Comparison of ENCODE assay signal across 9 cellular contexts in genomic region chr6:112781236-112781635, GRCh38.
A peak's percentile ranks its signal among the peaks of the same experiment; 100 is the strongest.
DNase-seq lines count a peak whose midpoint lies in the region; ATAC-seq lines count a peak whose summit lies in the region.
"Had no signal": no experiment of that assay in that cellular context is flagged by ENCODE, and none has a peak within 500 bp of the region (broad histone marks: within the 10 kb centered on the region; RNA-seq: fewer than 3 reads in every experiment).

No MANE protein-coding gene starts in this region.

- 0% methylated on average over 1 of the region's 2 CpGs for WGBS in mesenchymal stem cell

- no peak overlapping the region for H3K23ac ChIP-seq in mesenchymal stem cell (ENCODE audit: low read length in 2 of 2)

- no peaks in the 10 kb centered on the region for H3K36me3 ChIP-seq in mesenchymal stem cell (ENCODE audit: control insufficient read depth in 1 of 2, insufficient read depth in 2 of 2, low read depth in 1 of 2, low read length in 2 of 2)
- H3K36me3 ChIP-seq: thoracic aorta had no signal

- H3K4ac ChIP-seq in mesenchymal stem cell (ENCODE audit: low read depth in 1 of 2, low read length in 2 of 2), result no peak overlapping the region

- no peak overlapping the region for H2BK15ac ChIP-seq in mesenchymal stem cell (ENCODE audit: low read depth, poor library complexity, severe bottlenecking)

- no peak overlapping the region for H3K18ac ChIP-seq in mesenchymal stem cell (ENCODE audit: low read depth in 1 of 2, low read length in 2 of 2)

- no peak overlapping the region for H4K91ac ChIP-seq in mesenchymal stem cell (ENCODE audit: low read length)

- no peak overlapping the region for H2BK5ac ChIP-seq in mesenchymal stem cell (ENCODE audit: low read depth, low read length, poor library complexity, severe bottlenecking)

- H3K4me3 ChIP-seq in mesenchymal stem cell (ENCODE audit: insufficient read depth in 1 of 2, low read depth in 1 of 2, low read length in 2 of 2), result no peak overlapping the region
- H3K4me3 ChIP-seq: thoracic aorta had no signal

- H3K79me1 ChIP-seq in mesenchymal stem cell (replicated peaks; ENCODE audit: low read length, poor library complexity, severe bottlenecking), result no peaks in the 10 kb centered on the region

- H4K8ac ChIP-seq in mesenchymal stem cell (ENCODE audit: low read length), result no peak overlapping the region

- no peak overlapping the region for H2AFZ ChIP-seq in mesenchymal stem cell (ENCODE audit: low read depth, low read length)

- H3K9ac ChIP-seq in mesenchymal stem cell (ENCODE audit: low read length), result no peak overlapping the region

- H3K27ac ChIP-seq in mesenchymal stem cell (ENCODE audit: low read length, poor library complexity, severe bottlenecking), result no peak overlapping the region
- H3K27ac ChIP-seq: thoracic aorta had no signal

- no peaks in the 10 kb centered on the region for H3K4me1 ChIP-seq in mesenchymal stem cell (ENCODE audit: control insufficient read depth, insufficient read depth, low read depth, low read length)

- no peaks in the 10 kb centered on the region for H3K27me3 ChIP-seq in mesenchymal stem cell (ENCODE audit: control insufficient read depth in 1 of 2, insufficient read depth in 1 of 2, low read length in 2 of 2)

- no peaks in the 10 kb centered on the region for H3K9me3 ChIP-seq in mesenchymal stem cell (ENCODE audit: control insufficient read depth, low read length)
- H3K9me3 ChIP-seq: thoracic aorta had no signal

- no peak overlapping the region for H2BK120ac ChIP-seq in mesenchymal stem cell (ENCODE audit: low read depth, low read length)

- H3K4me2 ChIP-seq in mesenchymal stem cell (ENCODE audit: low read length, poor library complexity, severe bottlenecking), result no peak overlapping the region

- H2BK12ac ChIP-seq in mesenchymal stem cell (ENCODE audit: low read length in 2 of 2), result no peak overlapping the region

- ATAC-seq in HG03442 (IDR thresholded peaks at IDR 0.05; ENCODE audit: unreplicated experiment) (no peak), GM21381 (IDR thresholded peaks at IDR 0.05; ENCODE audit: unreplicated experiment) (no peak)

- DNase-seq in COLO829 (ENCODE audit: low spot score), result peak; percentile 27
- DNase-seq in NCI-H226, result peak; percentile 16
- DNase-seq in dermis blood vessel endothelial cell, result peak; percentile 73
- DNase-seq in mesenchymal stem cell, result peak; percentile 55
- DNase-seq in activated gamma-delta T cell treated with Interleukin-2 at 50 U/mL for 16 hours, result no peak
- no peak for DNase-seq in GOT3 (lab: John Stamatoyannopoulos, UW)

- H2AK5ac ChIP-seq in mesenchymal stem cell (ENCODE audit: low read length, severe bottlenecking), result no peak overlapping the region

- no peak overlapping the region for H3K14ac ChIP-seq in mesenchymal stem cell (ENCODE audit: low read length in 2 of 2)

Comparison
In these comparisons a context has a peak if more than half of its experiments do, and no peak if none do; other contexts are left out.
1. DNase-seq: peak in COLO829 (single experiment), NCI-H226 (single experiment), dermis blood vessel endothelial cell (single experiment) and mesenchymal stem cell (single experiment); none in activated gamma-delta T cell treated with Interleukin-2 at 50 U/mL for 16 hours (single experiment) and GOT3 (single experiment).